24 cellular contexts compared by ENCODE assay signal in genomic region chr14:68653754-68654153, GRCh38.
DNase-seq lines count a peak whose midpoint lies in the region; ATAC-seq and TF ChIP-seq lines count a peak whose summit lies in the region.
"Had no signal": no experiment of that assay in that cellular context is flagged by ENCODE, and none has a peak within 500 bp of the region (broad histone marks: within the 10 kb centered on the region; RNA-seq: fewer than 3 reads in every experiment).

No MANE protein-coding gene starts in this region.

- H2BK120ac ChIP-seq in mesenchymal stem cell (ENCODE audit: low read depth, low read length), result no peak overlapping the region

- no peak overlapping the region for H2BK5ac ChIP-seq in mesenchymal stem cell (ENCODE audit: low read depth, low read length, poor library complexity, severe bottlenecking)

- 91% methylated on average over 2 of the region's 2 CpGs for WGBS in mesenchymal stem cell
- 88 to 90% methylated on average over 2 of the region's 2 CpGs for WGBS in sigmoid colon, 2 donors

- peak overlapping the region in 1 of 2 experiments; percentile 88 for H2BK12ac ChIP-seq in mesenchymal stem cell (ENCODE audit: low read length in 2 of 2)

- H2AFZ ChIP-seq in mesenchymal stem cell (ENCODE audit: low read depth, low read length), result no peak overlapping the region

- no peak overlapping the region for H3K4me2 ChIP-seq in mesenchymal stem cell (ENCODE audit: low read length, poor library complexity, severe bottlenecking)

- no peaks in the 10 kb centered on the region for H3K36me3 ChIP-seq in CD4-positive, CD25-positive, alpha-beta regulatory T cell (ENCODE audit: control insufficient read depth, insufficient read depth, low read length)
- H3K36me3 ChIP-seq in mesenchymal stem cell (ENCODE audit: control insufficient read depth in 1 of 2, insufficient read depth in 2 of 2, low read depth in 1 of 2, low read length in 2 of 2), result no peaks in the 10 kb centered on the region
- no peaks in the 10 kb centered on the region for H3K36me3 ChIP-seq in sigmoid colon
- H3K36me3 ChIP-seq in brain microvascular endothelial cell (replicated peaks), result no peaks in the 10 kb centered on the region
- H3K36me3 ChIP-seq: left ventricle myocardium inferior, spleen, upper lobe of left lung had no signal

- no peak overlapping the region for H3K9ac ChIP-seq in mesenchymal stem cell (ENCODE audit: low read length)

- no peak overlapping the region for H2BK15ac ChIP-seq in mesenchymal stem cell (ENCODE audit: low read depth, poor library complexity, severe bottlenecking)

- H3K4me3 Mint-ChIP-seq in CD4-positive, CD25-positive, alpha-beta regulatory T cell, result no peak overlapping the region
- no peak overlapping the region for H3K4me3 Mint-ChIP-seq in brain
- H3K4me3 Mint-ChIP-seq: activated naive CD8-positive, alpha-beta T cell treated with anti-CD3 and anti-CD28 coated beads, Interleukin-2, amount 10 ng/mL, durations not matched to agents 7 days and 5 days; activated T-helper 17 cell treated with anti-CD3 and anti-CD28 coated beads, Interleukin-2, amount 50 U/mL, for 72 hours; immature natural killer cell; stimulated activated naive CD8-positive, alpha-beta T cell treated with anti-CD3 and anti-CD28 coated beads, Interleukin-15, Interleukin-2, amounts not matched to agents 100 ng/mL and 50 ng/mL, for 24 hours; T-cell had no signal

- H3K36me3 Mint-ChIP-seq in CD4-positive, CD25-positive, alpha-beta regulatory T cell, result no peaks in the 10 kb centered on the region
- H3K36me3 Mint-ChIP-seq in brain, result no peaks in the 10 kb centered on the region
- H3K36me3 Mint-ChIP-seq: activated naive CD8-positive, alpha-beta T cell treated with anti-CD3 and anti-CD28 coated beads, Interleukin-2, amount 10 ng/mL, durations not matched to agents 7 days and 5 days; immature natural killer cell; T-cell had no signal

- TF ChIP-seq CTCF in brain (conservative IDR thresholded peaks at IDR 0.05), result no peak
- no peak for TF ChIP-seq CTCF in sigmoid colon (IDR thresholded peaks at IDR 0.05)
- no peak for TF ChIP-seq CTCF in brain microvascular endothelial cell (IDR thresholded peaks at IDR 0.05; ENCODE audit: low read depth, low read length, missing control alignments)

- TF ChIP-seq EP300 in sigmoid colon (IDR thresholded peaks at IDR 0.05), result no peak

- intact Hi-C loops in sigmoid colon (cut with DNase I), result loop anchor here (5.0 kb wide), 1 partner anchor 106 kb away; no protein-coding TSS in a partner anchor

- H3K27ac Mint-ChIP-seq in CD4-positive, CD25-positive, alpha-beta regulatory T cell, result peak overlapping the region in 2 of 3 donors; percentile 6 to 32
- H3K27ac Mint-ChIP-seq in brain, result peak overlapping the region in 3 of 5 experiments; percentile 67 to 96 (median 95)
- H3K27ac Mint-ChIP-seq: activated naive CD8-positive, alpha-beta T cell treated with anti-CD3 and anti-CD28 coated beads, Interleukin-2, amount 10 ng/mL, durations not matched to agents 7 days and 5 days; activated T-helper 17 cell treated with anti-CD3 and anti-CD28 coated beads, Interleukin-2, amount 50 U/mL, for 72 hours; stimulated activated naive CD8-positive, alpha-beta T cell treated with anti-CD3 and anti-CD28 coated beads, Interleukin-15, Interleukin-2, amounts not matched to agents 100 ng/mL and 50 ng/mL, for 24 hours; T-cell had no signal

- H2AK5ac ChIP-seq in mesenchymal stem cell (ENCODE audit: low read length, severe bottlenecking), result no peak overlapping the region

- H3K4ac ChIP-seq in mesenchymal stem cell (ENCODE audit: low read depth in 1 of 2, low read length in 2 of 2), result peak overlapping the region in 1 of 2 experiments; percentile 37

- H3K9me3 Mint-ChIP-seq in CD4-positive, CD25-positive, alpha-beta regulatory T cell, result peaks cover 0 to 2% (median 0%) of the 10 kb centered on the region in 7 donors
- peaks cover 0 to 4% (median 0%) of the 10 kb centered on the region in 5 experiments for H3K9me3 Mint-ChIP-seq in brain
- H3K9me3 Mint-ChIP-seq: activated naive CD8-positive, alpha-beta T cell treated with anti-CD3 and anti-CD28 coated beads, Interleukin-2, amount 10 ng/mL, durations not matched to agents 7 days and 5 days; activated T-helper 17 cell treated with anti-CD3 and anti-CD28 coated beads, Interleukin-2, amount 50 U/mL, for 72 hours; immature natural killer cell; stimulated activated naive CD8-positive, alpha-beta T cell treated with anti-CD3 and anti-CD28 coated beads, Interleukin-15, Interleukin-2, amounts not matched to agents 100 ng/mL and 50 ng/mL, for 24 hours; T-cell had no signal

- ATAC-seq in CD4-positive, CD25-positive, alpha-beta regulatory T cell (ENCODE audit: low read depth in 2 of 2), result no peak
- ATAC-seq in HG02885 (IDR thresholded peaks at IDR 0.05; ENCODE audit: poor library complexity, unreplicated experiment), result no peak
- no peak for ATAC-seq in HG02759 (IDR thresholded peaks at IDR 0.05; ENCODE audit: unreplicated experiment)
- ATAC-seq in GM19351 (IDR thresholded peaks at IDR 0.05; ENCODE audit: unreplicated experiment), result no peak
- ATAC-seq: activated T-helper 17 cell treated with anti-CD3 and anti-CD28 coated beads, Interleukin-2, amount 50 U/mL, for 72 hours; HepG2; PC-3; T-cell had no signal

- peak overlapping the region; percentile 73 to 96 for H3K18ac ChIP-seq in mesenchymal stem cell (ENCODE audit: low read depth in 1 of 2, low read length in 2 of 2)

- H4K8ac ChIP-seq in mesenchymal stem cell (ENCODE audit: low read length), result no peak overlapping the region

- TF ChIP-seq POLR2A in sigmoid colon (IDR thresholded peaks at IDR 0.05), result no peak

- H3K27ac ChIP-seq in CD4-positive, CD25-positive, alpha-beta regulatory T cell (ENCODE audit: insufficient read depth, low read length, poor library complexity, severe bottlenecking), result no peak overlapping the region
- H3K27ac ChIP-seq in mesenchymal stem cell (ENCODE audit: low read length, poor library complexity, severe bottlenecking) (no peak overlapping the region), sigmoid colon (peak overlapping the region; percentile 88 to 95 (median 91)), brain microvascular endothelial cell (no peak overlapping the region)
- H3K27ac ChIP-seq: left ventricle myocardium inferior, spleen, upper lobe of left lung had no signal

- H3K4me1 ChIP-seq in CD4-positive, CD25-positive, alpha-beta regulatory T cell (ENCODE audit: control insufficient read depth, insufficient read depth, low read length, poor library complexity, severe bottlenecking), result peaks cover 3% of the 10 kb centered on the region
- H3K4me1 ChIP-seq in mesenchymal stem cell (ENCODE audit: control insufficient read depth, insufficient read depth, low read depth, low read length) (peaks cover 14% of the 10 kb centered on the region), sigmoid colon (peaks cover 0 to 88% (median 69%) of the 10 kb centered on the region in 4 donors)

- H3K4me1 Mint-ChIP-seq in CD4-positive, CD25-positive, alpha-beta regulatory T cell, result peaks cover 5 to 13% (median 6%) of the 10 kb centered on the region in 4 donors
- H3K4me1 Mint-ChIP-seq in brain, result peaks cover 79% of the 10 kb centered on the region

- in situ Hi-C loops in brain microvascular endothelial cell (cut with HindIII; ENCODE audit: low pct_ligation_motif_present, low sequenced_read_pairs), result no loop called here

- peak overlapping the region; percentile 30 for H4K91ac ChIP-seq in mesenchymal stem cell (ENCODE audit: low read length)

- H3K79me1 ChIP-seq in mesenchymal stem cell (replicated peaks; ENCODE audit: low read length, poor library complexity, severe bottlenecking), result no peaks in the 10 kb centered on the region

- no peak for DNase-seq in CD4-positive, CD25-positive, alpha-beta regulatory T cell
- DNase-seq in mesenchymal stem cell, result no peak
- no peak for DNase-seq in sigmoid colon
- DNase-seq in brain microvascular endothelial cell, result no peak
- DNase-seq: activated CD4-positive, alpha-beta T cell treated with anti-CD3 and anti-CD28 coated beads for 4 hours; activated naive CD8-positive, alpha-beta T cell treated with anti-CD3 and anti-CD28 coated beads, Interleukin-2, amount 10 ng/mL, durations not matched to agents 7 days and 5 days; C1 segment of cervical spinal cord; immature natural killer cell; left ventricle myocardium inferior; NCI-H1105; NCI-H2029 treated with DMSO at 0.1 percent for 48 hours; PC-3; SIG-M5; stimulated activated CD4-positive, alpha-beta T cell treated with anti-CD3 and anti-CD28 coated beads, Interleukin-4, amount 100 ng/mL, for 24 hours; T-cell; upper lobe of left lung had no signal

- H3K27me3 ChIP-seq in CD4-positive, CD25-positive, alpha-beta regulatory T cell (ENCODE audit: control insufficient read depth, insufficient read depth, low read length), result no peaks in the 10 kb centered on the region
- H3K27me3 ChIP-seq in mesenchymal stem cell (ENCODE audit: control insufficient read depth in 1 of 2, insufficient read depth in 1 of 2, low read length in 2 of 2) (no peaks in the 10 kb centered on the region), sigmoid colon (no peaks in the 10 kb centered on the region), brain microvascular endothelial cell (replicated peaks) (no peaks in the 10 kb centered on the region)
- H3K27me3 ChIP-seq: spleen, upper lobe of left lung had no signal

- H3K4me3 ChIP-seq in CD4-positive, CD25-positive, alpha-beta regulatory T cell (ENCODE audit: low read depth, low read length), result no peak overlapping the region
- H3K4me3 ChIP-seq in mesenchymal stem cell (ENCODE audit: insufficient read depth in 1 of 2, low read depth in 1 of 2, low read length in 2 of 2) (no peak overlapping the region), sigmoid colon (no peak overlapping the region), brain microvascular endothelial cell (ENCODE audit: low read depth, low read length) (no peak overlapping the region)
- H3K4me3 ChIP-seq: left ventricle myocardium inferior, spleen, upper lobe of left lung had no signal

- peak overlapping the region in 1 of 2 experiments; percentile 26 for H3K14ac ChIP-seq in mesenchymal stem cell (ENCODE audit: low read length in 2 of 2)

- no peaks in the 10 kb centered on the region for H3K9me3 ChIP-seq in CD4-positive, CD25-positive, alpha-beta regulatory T cell (ENCODE audit: control insufficient read depth in 2 of 2, low read length in 2 of 2)
- H3K9me3 ChIP-seq in mesenchymal stem cell (ENCODE audit: control insufficient read depth, low read length) (no peaks in the 10 kb centered on the region), sigmoid colon (no peaks in the 10 kb centered on the region)
- H3K9me3 ChIP-seq: left ventricle myocardium inferior, spleen, upper lobe of left lung had no signal

- H3K23ac ChIP-seq in mesenchymal stem cell (ENCODE audit: low read length in 2 of 2), result peak overlapping the region in 1 of 2 experiments; percentile 51

- no peaks in the 10 kb centered on the region for H3K27me3 Mint-ChIP-seq in CD4-positive, CD25-positive, alpha-beta regulatory T cell
- H3K27me3 Mint-ChIP-seq in brain, result no peaks in the 10 kb centered on the region
- H3K27me3 Mint-ChIP-seq: activated naive CD8-positive, alpha-beta T cell treated with anti-CD3 and anti-CD28 coated beads, Interleukin-2, amount 10 ng/mL, durations not matched to agents 7 days and 5 days; activated T-helper 17 cell treated with anti-CD3 and anti-CD28 coated beads, Interleukin-2, amount 50 U/mL, for 72 hours; stimulated activated naive CD8-positive, alpha-beta T cell treated with anti-CD3 and anti-CD28 coated beads, Interleukin-15, Interleukin-2, amounts not matched to agents 100 ng/mL and 50 ng/mL, for 24 hours; T-cell had no signal

Comparison
In these comparisons a context has a peak if more than half of its experiments do, and no peak if none do; other contexts are left out.
1. H3K27ac ChIP-seq: peak in sigmoid colon (4 of 4); none in CD4-positive, CD25-positive, alpha-beta regulatory T cell (single experiment), mesenchymal stem cell (single experiment) and brain microvascular endothelial cell (single experiment).